ENCODE assay signal across 15 cellular contexts in the genomic region with DNA sequence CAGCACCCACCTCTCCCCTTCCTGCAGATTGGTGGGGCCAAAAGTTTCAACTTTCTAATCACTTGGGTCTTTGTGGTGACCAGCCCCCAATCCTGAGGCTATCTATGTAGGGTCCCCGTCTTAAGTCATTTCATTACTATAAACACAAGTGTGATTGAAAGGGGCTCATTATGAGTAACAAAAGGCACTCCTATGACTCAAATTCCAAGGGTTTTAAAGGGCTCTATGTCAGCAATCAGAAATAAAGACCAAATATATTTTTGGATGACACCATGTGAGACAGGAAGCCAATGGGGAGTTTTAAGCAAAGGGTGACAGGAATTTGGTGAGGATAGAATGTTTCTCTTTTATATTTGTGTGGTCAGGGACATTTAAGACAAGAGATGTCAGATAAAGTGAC.
"Had no signal": no experiment of that assay in that cellular context is flagged by ENCODE, and none has a peak within 500 bp of the region (broad histone marks: within the 10 kb centered on the region; RNA-seq: fewer than 3 reads in every experiment).

No MANE protein-coding gene starts in this region.

- ATAC-seq: body of pancreas, gastrocnemius medialis, heart right ventricle, left lung had no signal

- H3K27ac Mint-ChIP-seq: activated CD4-positive, alpha-beta T cell treated with anti-CD3 and anti-CD28 coated beads, Interleukin-2, amount 10 ng/mL, durations not matched to agents 24 days and 14 days; activated naive CD4-positive, alpha-beta T cell treated with anti-CD3 and anti-CD28 coated beads for 36 hours; activated T-helper 1 cell treated with anti-CD3 and anti-CD28 coated beads, Interleukin-12 subunit alpha, Interleukin-12 subunit beta, Interleukin-2, Interleukin-4 antibody, amounts not matched to agents 30 ng/mL and 10 ng/mL and 1 ng/mL, durations not matched to agents 14 hours and 24 hours and 36 hours had no signal

- H3K4me3 Mint-ChIP-seq: activated CD4-positive, alpha-beta T cell treated with anti-CD3 and anti-CD28 coated beads, Interleukin-2, amount 10 ng/mL, durations not matched to agents 24 days and 14 days; activated naive CD4-positive, alpha-beta T cell treated with anti-CD3 and anti-CD28 coated beads for 36 hours; activated T-helper 1 cell treated with anti-CD3 and anti-CD28 coated beads, Interleukin-12 subunit alpha, Interleukin-12 subunit beta, Interleukin-2, Interleukin-4 antibody, amounts not matched to agents 30 ng/mL and 10 ng/mL and 1 ng/mL, durations not matched to agents 14 hours and 24 hours and 36 hours had no signal

- DNase-seq: activated CD4-positive, alpha-beta T cell treated with anti-CD3 and anti-CD28 coated beads, Interleukin-2, amount 10 ng/mL, durations not matched to agents 24 days and 14 days; activated naive CD4-positive, alpha-beta T cell treated with anti-CD3 and anti-CD28 coated beads for 36 hours; body of pancreas; central memory CD4-positive, alpha-beta T cell; cortex of kidney; effector CD8-positive, alpha-beta T cell; gastrocnemius medialis; heart right ventricle; islet precursor cell; left lung; mesenchymal stem cell; stimulated activated CD4-positive, alpha-beta T cell treated with anti-CD3 and anti-CD28 coated beads, Interleukin-2, amount 100 ng/mL, for 48 hours; stimulated activated CD8-positive, alpha-beta memory T cell treated with anti-CD3 and anti-CD28 coated beads, Interleukin-4, amount 100 ng/mL, for 48 hours; thyroid gland had no signal
